ENCODE assay signal across 15 cellular contexts in genomic region chrX:9467751-9468150, GRCh38. TPM values are rescaled to one million over a fixed set of nuclear protein-coding genes. Genes with fewer than 3 reads are reported as not detected.
DNase-seq lines count a peak whose midpoint lies in the region; ATAC-seq and TF ChIP-seq lines count a peak whose summit lies in the region.
"Had no signal": no experiment of that assay in that cellular context is flagged by ENCODE, and none has a peak within 500 bp of the region (broad histone marks: within the 10 kb centered on the region; RNA-seq: fewer than 3 reads in every experiment).

No MANE protein-coding gene starts in this region.

- H3K4me2 ChIP-seq in Loucy (ENCODE audit: low read depth, low read length, poor library complexity, severe bottlenecking) (peak overlapping the region; percentile 89), neural cell (ENCODE audit: low read length) (no peak overlapping the region)

- H3K27me3 ChIP-seq in CD4-positive, alpha-beta T cell (ENCODE audit: control insufficient read depth, insufficient read depth, low read length): no peaks in the 10 kb centered on the region
- H3K27me3 ChIP-seq in Loucy (ENCODE audit: insufficient read depth, low read length, poor library complexity, severe bottlenecking): no peaks in the 10 kb centered on the region
- no peaks in the 10 kb centered on the region for H3K27me3 ChIP-seq in neural cell (ENCODE audit: insufficient read depth, low read depth, low read length)

- H2AFZ ChIP-seq in Loucy (ENCODE audit: low read length) (no peak overlapping the region), neural cell (ENCODE audit: low read depth, low read length) (no peak overlapping the region)

- no peak for ATAC-seq in CD4-positive, alpha-beta T cell (ENCODE audit: poor library complexity)
- ATAC-seq in activated CD8-positive, alpha-beta T cell treated with anti-CD3 and anti-CD28 coated beads, Interleukin-2, amount 10 ng/mL, durations not matched to agents 7 days and 5 days: no peak
- ATAC-seq in HG03280 (IDR thresholded peaks at IDR 0.05; ENCODE audit: unreplicated experiment): no peak

- H3K4me1 Mint-ChIP-seq in CD4-positive, alpha-beta T cell (ENCODE audit: low read depth): peaks cover 31% of the 10 kb centered on the region
- peaks cover 29% of the 10 kb centered on the region for H3K4me1 Mint-ChIP-seq in dendritic cell treated with granulocyte-macrophage colony-stimulating factor and Interleukin-4, amounts not matched to agents 40 ng/mL and 50 ng/mL, for 4 days (ENCODE audit: low read depth)
- H3K4me1 Mint-ChIP-seq in activated CD8-positive, alpha-beta T cell treated with anti-CD3 and anti-CD28 coated beads, Interleukin-2, amount 10 ng/mL, durations not matched to agents 7 days and 5 days (ENCODE audit: low read depth): peaks cover 29% of the 10 kb centered on the region
- peaks cover 40 to 45% of the 10 kb centered on the region in 2 donors for H3K4me1 Mint-ChIP-seq in immature natural killer cell

- TF ChIP-seq EP300 in neural cell (conservative IDR thresholded peaks at IDR 0.05; ENCODE audit: poor library complexity, severe bottlenecking): no peak

- peak overlapping the region; percentile 79 for H3K4me3 Mint-ChIP-seq in CD4-positive, alpha-beta T cell
- H3K4me3 Mint-ChIP-seq in dendritic cell treated with granulocyte-macrophage colony-stimulating factor and Interleukin-4, amounts not matched to agents 40 ng/mL and 50 ng/mL, for 4 days: peak overlapping the region; percentile 24
- no peak overlapping the region for H3K4me3 Mint-ChIP-seq in activated CD8-positive, alpha-beta T cell treated with anti-CD3 and anti-CD28 coated beads, Interleukin-2, amount 10 ng/mL, durations not matched to agents 7 days and 5 days
- H3K4me3 Mint-ChIP-seq in immature natural killer cell: peak overlapping the region in 2 of 5 donors; percentile 13 to 53

- H3K36me3 ChIP-seq in Loucy (ENCODE audit: insufficient read depth, low read length) (no peaks in the 10 kb centered on the region), neural cell (ENCODE audit: insufficient read depth, low read length) (no peaks in the 10 kb centered on the region)

- no peak for DNase-seq in CD4-positive, alpha-beta T cell
- DNase-seq in AML-193 (lab: John Stamatoyannopoulos, UW): no peak
- no peak for DNase-seq in activated CD8-positive, alpha-beta T cell treated with anti-CD3 and anti-CD28 coated beads, Interleukin-2, amount 10 ng/mL, durations not matched to agents 7 days and 5 days
- DNase-seq in immature natural killer cell: no peak
- DNase-seq: activated CD4-positive, alpha-beta T cell treated with anti-CD3 and anti-CD28 coated beads, Interleukin-2, amount 50 U/mL, for 4 hours; activated naive CD8-positive, alpha-beta T cell treated with anti-CD3 and anti-CD28 coated beads, Interleukin-2, amount 10 ng/mL, durations not matched to agents 7 days and 5 days; dorsolateral prefrontal cortex; NCI-H2171 treated with DMSO at 0.1 percent for 48 hours; posterior cingulate gyrus; stimulated activated CD4-positive, alpha-beta T cell treated with anti-CD3 and anti-CD28 coated beads, Interleukin-4, amount 100 ng/mL, for 1 hour; stimulated activated naive CD4-positive, alpha-beta T cell treated with Interleukin-2 at 50 U/mL for 16 hours had no signal

- no peak overlapping the region for H3K9ac ChIP-seq in Loucy (ENCODE audit: low read depth, low read length, poor library complexity, severe bottlenecking)
- H3K9ac ChIP-seq in neural cell (ENCODE audit: low read length): no peak overlapping the region

- no peaks in the 10 kb centered on the region for H3K9me3 ChIP-seq in CD4-positive, alpha-beta T cell (ENCODE audit: control insufficient read depth, low read length)
- H3K9me3 ChIP-seq in Loucy (ENCODE audit: insufficient read depth, low read depth, low read length) (no peaks in the 10 kb centered on the region), neural cell (ENCODE audit: low read length) (no peaks in the 10 kb centered on the region)

- H3K9me2 ChIP-seq in Loucy (replicated peaks; ENCODE audit: low read depth, low read length) (no peaks in the 10 kb centered on the region), neural cell (ENCODE audit: insufficient read depth, low read length) (no peaks in the 10 kb centered on the region)

- H3K27ac ChIP-seq in CD4-positive, alpha-beta T cell (ENCODE audit: low read depth, low read length): no peak overlapping the region
- no peak overlapping the region for H3K27ac ChIP-seq in neural cell (ENCODE audit: low read length)
- H3K27ac ChIP-seq: dorsolateral prefrontal cortex had no signal

- H3K79me2 ChIP-seq in Loucy (ENCODE audit: insufficient read depth, low read length) (peaks cover 33% of the 10 kb centered on the region), neural cell (replicated peaks; ENCODE audit: insufficient read depth, low read length) (peaks cover 32% of the 10 kb centered on the region)

- intact Hi-C loops in CD4-positive, alpha-beta T cell (cut with DNase I, micrococcal nuclease): loop anchor here (1.0 to 10.0 kb wide), 4 partner anchors 48 to 493 kb away; no protein-coding TSS in a partner anchor
- intact Hi-C loops in dendritic cell treated with granulocyte-macrophage colony-stimulating factor and Interleukin-4, amounts not matched to agents 40 ng/mL and 50 ng/mL, for 4 days (cut with micrococcal nuclease): loop anchor here (10.0 kb wide), 2 partner anchors 237 to 493 kb away; no protein-coding TSS in a partner anchor

- H3K27me3 Mint-ChIP-seq in CD4-positive, alpha-beta T cell: peaks cover 4% of the 10 kb centered on the region
- H3K27me3 Mint-ChIP-seq in dendritic cell treated with granulocyte-macrophage colony-stimulating factor and Interleukin-4, amounts not matched to agents 40 ng/mL and 50 ng/mL, for 4 days: no peaks in the 10 kb centered on the region
- no peaks in the 10 kb centered on the region for H3K27me3 Mint-ChIP-seq in activated CD8-positive, alpha-beta T cell treated with anti-CD3 and anti-CD28 coated beads, Interleukin-2, amount 10 ng/mL, durations not matched to agents 7 days and 5 days (ENCODE audit: low read depth)
- H3K27me3 Mint-ChIP-seq in immature natural killer cell (ENCODE audit: low read depth in 3 of 3): peaks cover 12 to 33% (median 14%) of the 10 kb centered on the region in 3 donors
- H3K27me3 Mint-ChIP-seq: activated naive CD8-positive, alpha-beta T cell treated with anti-CD3 and anti-CD28 coated beads, Interleukin-2, amount 10 ng/mL, durations not matched to agents 7 days and 5 days had no signal

- CTCF ChIA-PET in CD4-positive, alpha-beta T cell (lab: Charles Lee): no interaction called here
- CTCF ChIA-PET in activated CD8-positive, alpha-beta T cell treated with anti-CD3 and anti-CD28 coated beads, Interleukin-2, amount 10 ng/mL, durations not matched to agents 7 days and 5 days (lab: Charles Lee): no interaction called here

- TF ChIP-seq CTCF in CD4-positive, alpha-beta T cell (IDR thresholded peaks at IDR 0.05): no peak
- TF ChIP-seq CTCF in Loucy (conservative IDR thresholded peaks at IDR 0.05; ENCODE audit: low read length) (no peak), neural cell (IDR thresholded peaks at IDR 0.05; ENCODE audit: poor library complexity, severe bottlenecking) (no peak)

- no peak for TF ChIP-seq RAD21 in neural cell (conservative IDR thresholded peaks at IDR 0.05)

- H3K4me3 ChIP-seq in Loucy (ENCODE audit: low read length, poor library complexity, severe bottlenecking) (no peak overlapping the region), neural cell (ENCODE audit: low read length) (peak overlapping the region; percentile 74)

- POLR2A ChIA-PET in CD4-positive, alpha-beta T cell (lab: Charles Lee): no interaction called here
- POLR2A ChIA-PET in activated CD8-positive, alpha-beta T cell treated with anti-CD3 and anti-CD28 coated beads, Interleukin-2, amount 10 ng/mL, durations not matched to agents 7 days and 5 days (lab: Charles Lee): no interaction called here

- peak overlapping the region; percentile 20 for H3K27ac Mint-ChIP-seq in CD4-positive, alpha-beta T cell
- no peak overlapping the region for H3K27ac Mint-ChIP-seq in dendritic cell treated with granulocyte-macrophage colony-stimulating factor and Interleukin-4, amounts not matched to agents 40 ng/mL and 50 ng/mL, for 4 days
- H3K27ac Mint-ChIP-seq in activated CD8-positive, alpha-beta T cell treated with anti-CD3 and anti-CD28 coated beads, Interleukin-2, amount 10 ng/mL, durations not matched to agents 7 days and 5 days: no peak overlapping the region
- H3K27ac Mint-ChIP-seq in immature natural killer cell: peak overlapping the region in 1 of 6 donors; percentile 6
- H3K27ac Mint-ChIP-seq: activated naive CD8-positive, alpha-beta T cell treated with anti-CD3 and anti-CD28 coated beads, Interleukin-2, amount 10 ng/mL, durations not matched to agents 7 days and 5 days had no signal

- no peaks in the 10 kb centered on the region for H3K9me3 Mint-ChIP-seq in CD4-positive, alpha-beta T cell
- no peaks in the 10 kb centered on the region for H3K9me3 Mint-ChIP-seq in dendritic cell treated with granulocyte-macrophage colony-stimulating factor and Interleukin-4, amounts not matched to agents 40 ng/mL and 50 ng/mL, for 4 days
- no peaks in the 10 kb centered on the region for H3K9me3 Mint-ChIP-seq in activated CD8-positive, alpha-beta T cell treated with anti-CD3 and anti-CD28 coated beads, Interleukin-2, amount 10 ng/mL, durations not matched to agents 7 days and 5 days (ENCODE audit: insufficient read depth)
- no peaks in the 10 kb centered on the region for H3K9me3 Mint-ChIP-seq in immature natural killer cell
- H3K9me3 Mint-ChIP-seq: activated naive CD8-positive, alpha-beta T cell treated with anti-CD3 and anti-CD28 coated beads, Interleukin-2, amount 10 ng/mL, durations not matched to agents 7 days and 5 days had no signal

- H3F3A ChIP-seq in Loucy (ENCODE audit: low read depth): no peaks in the 10 kb centered on the region
- no peaks in the 10 kb centered on the region for H3F3A ChIP-seq in neural cell (ENCODE audit: insufficient read depth, low read length, poor library complexity, severe bottlenecking)

- peaks cover 40% of the 10 kb centered on the region for H3K36me3 Mint-ChIP-seq in CD4-positive, alpha-beta T cell (ENCODE audit: low read depth)
- H3K36me3 Mint-ChIP-seq in dendritic cell treated with granulocyte-macrophage colony-stimulating factor and Interleukin-4, amounts not matched to agents 40 ng/mL and 50 ng/mL, for 4 days (ENCODE audit: low read depth): peaks cover 35% of the 10 kb centered on the region
- peaks cover 19% of the 10 kb centered on the region for H3K36me3 Mint-ChIP-seq in activated CD8-positive, alpha-beta T cell treated with anti-CD3 and anti-CD28 coated beads, Interleukin-2, amount 10 ng/mL, durations not matched to agents 7 days and 5 days (ENCODE audit: low read depth)
- H3K36me3 Mint-ChIP-seq in immature natural killer cell: peaks cover 0 to 4% (median 0%) of the 10 kb centered on the region in 3 donors

- peaks cover 21% of the 10 kb centered on the region for H3K4me1 ChIP-seq in Loucy (ENCODE audit: insufficient read depth, low read length, poor library complexity, severe bottlenecking)

- H4K20me1 ChIP-seq in Loucy (ENCODE audit: insufficient read depth, low read length, poor library complexity, severe bottlenecking): peaks cover 13% of the 10 kb centered on the region
- no peaks in the 10 kb centered on the region for H4K20me1 ChIP-seq in neural cell (ENCODE audit: insufficient read depth)

RNA-seq across cellular contexts. Expression of gene TBL1X, which starts 2.9 kb away (rescaled TPM):
- 10 to 100 TPM; 17.4 to 19.2 TPM for total RNA-seq in CD4-positive, alpha-beta T cell
- 2.2 and 3.1 TPM in 2 replicates for polyA plus RNA-seq in neural cell
- 11.4 and 11.9 TPM in 2 replicates for polyA minus RNA-seq in neural cell
- 10 to 100 TPM; 20.0 to 23.0 TPM for total RNA-seq in activated CD8-positive, alpha-beta T cell treated with anti-CD3 and anti-CD28 coated beads, Interleukin-2, amount 10 ng/mL, durations not matched to agents 7 days and 5 days
- polyA plus RNA-seq in immature natural killer cell: 10 to 100 TPM in 1 of 3 donors, 1 to 10 TPM in 2; 6.4 to 12.6 (median 9.9) TPM
